Comparison of ENCODE assay signal across 8 cellular contexts in genomic region chr13:40666058-40666904, GRCh38. TPM values are rescaled to one million over a fixed set of nuclear protein-coding genes. Genes with fewer than 3 reads are reported as not detected.
DNase-seq lines count a peak whose midpoint lies in the region; ATAC-seq and TF ChIP-seq lines count a peak whose summit lies in the region.

Gene FOXO1 (minus strand): TSS chr13:40666641. CDS start chr13:40666212, 429 bp downstream.

- in situ Hi-C loops in endometrial microvascular endothelial cells (cut with HindIII; ENCODE audit: inconsistent ontology term, low pct_unique_long_range_greater_than_20kb, low sequenced_read_pairs), result no loop called here

- DNase-seq in CD1c-positive myeloid dendritic cell (ENCODE audit: extremely low spot score) (peak; percentile 95), NOMO-1 treated with dmso at 0.1 percent for 144 hours (lab: John Stamatoyannopoulos, UW; ENCODE audit: unreplicated experiment) (peak; percentile 58), mesothelial cell of epicardium (ENCODE audit: low spot score in 2 of 2, unreplicated experiment in 2 of 2) (peak; percentile 89 to 94)
- DNase-seq in activated CD8-positive, alpha-beta memory T cell treated with anti-CD3 and anti-CD28 coated beads, Interleukin-2, amount 50 U/mL, for 24 hours (ENCODE audit: extremely low read depth), result peak; percentile 62
- DNase-seq in stimulated activated CD8-positive, alpha-beta memory T cell treated with anti-CD3 and anti-CD28 coated beads, Interleukin-15, amount 100 ng/mL, for 4 hours (ENCODE audit: low read depth in 2 of 2), result peak; percentile 79 to 81

- no peak for TF ChIP-seq CTCF in mesothelial cell of epicardium (IDR thresholded peaks at IDR 0.05; ENCODE audit: unreplicated experiment)

- H3K36me3 Mint-ChIP-seq in mesothelial cell of epicardium, result no peaks in the 10 kb centered on the region

- ATAC-seq in GM19324 (IDR thresholded peaks at IDR 0.05; ENCODE audit: low FRiP score, unreplicated experiment) (peak; percentile 61), HG03457 (IDR thresholded peaks at IDR 0.05; ENCODE audit: unreplicated experiment) (peak; percentile 40)

- peak within 1 kb of the TSS; percentile 90 for H3K27ac Mint-ChIP-seq in mesothelial cell of epicardium

- peaks cover 39% of the 10 kb centered on the region for H3K4me1 Mint-ChIP-seq in mesothelial cell of epicardium

- H3K27me3 Mint-ChIP-seq in mesothelial cell of epicardium (ENCODE audit: low read depth), result no peaks in the 10 kb centered on the region

- H3K9me3 Mint-ChIP-seq in mesothelial cell of epicardium, result no peaks in the 10 kb centered on the region

- H3K4me3 Mint-ChIP-seq in mesothelial cell of epicardium, result peak within 1 kb of the TSS; percentile 86

RNA-seq across cellular contexts. Expression of gene FOXO1, which starts in this region (rescaled TPM):
- total RNA-seq in endometrial microvascular endothelial cells (ENCODE audit: inconsistent ontology term) (13.7 TPM), mesothelial cell of epicardium (31.7 to 33.7 TPM (median 32.7 TPM) in 3 replicates)

Comparison
In these comparisons a context has a peak if more than half of its experiments do, and no peak if none do; other contexts are left out.
1. Peak in every context shown above with its lines: DNase-seq and ATAC-seq.